ENCODE assay signal across 22 cellular contexts in genomic region chrX:107970073-107970472, GRCh38. TPM values are rescaled to one million over a fixed set of nuclear protein-coding genes. Genes with fewer than 3 reads are reported as not detected.
A peak's percentile ranks its signal among the peaks of the same experiment; 100 is the strongest.
DNase-seq lines count a peak whose midpoint lies in the region; ATAC-seq and TF ChIP-seq lines count a peak whose summit lies in the region.
"Had no signal": no experiment of that assay in that cellular context is flagged by ENCODE, and none has a peak within 500 bp of the region (broad histone marks: within the 10 kb centered on the region; RNA-seq: fewer than 3 reads in every experiment).

No MANE protein-coding gene starts in this region.

- H3K9ac ChIP-seq in HUES64 (ENCODE audit: low read depth, low read length), result no peak overlapping the region

- no peaks in the 10 kb centered on the region for H3K27me3 ChIP-seq in HUES64 (ENCODE audit: insufficient read depth, low read length)

- no peak overlapping the region for H3K27ac Mint-ChIP-seq in mesothelial cell of epicardium
- H3K27ac Mint-ChIP-seq: CD4-positive, CD25-positive, alpha-beta regulatory T cell; IgD-negative memory B cell had no signal

- 0 out of 2 replicates have a peak, but pooled peaks cover 6% of the 10 kb centered on the region for H3K36me3 ChIP-seq in HUES64 (ENCODE audit: insufficient read depth, low read length)
- H3K36me3 ChIP-seq: HAP-1 had no signal

- peaks cover 23% of the 10 kb centered on the region for H3K9me3 Mint-ChIP-seq in mesothelial cell of epicardium
- H3K9me3 Mint-ChIP-seq: IgD-negative memory B cell had no signal

- H3K9me3 ChIP-seq in HUES64 (ENCODE audit: insufficient read depth, low read depth, low read length), result no peaks in the 10 kb centered on the region
- H3K9me3 ChIP-seq: HAP-1 had no signal

- H3K4me1 ChIP-seq in HUES64 (ENCODE audit: insufficient read depth, low read length), result peaks cover 8% of the 10 kb centered on the region; the same call in 1 of the 2 replicates

- 50% methylated on average over 1 of the region's 2 CpGs for WGBS in HUES64

- no peak for TF ChIP-seq CTCF in mesothelial cell of epicardium (IDR thresholded peaks at IDR 0.05; ENCODE audit: unreplicated experiment)

- no peak overlapping the region for H3K4me3 Mint-ChIP-seq in mesothelial cell of epicardium
- H3K4me3 Mint-ChIP-seq: CD4-positive, CD25-positive, alpha-beta regulatory T cell; IgD-negative memory B cell had no signal

- no peak overlapping the region for H3K4me3 ChIP-seq in HUES64 (ENCODE audit: low read length)
- H3K4me3 ChIP-seq: HAP-1 had no signal

- ATAC-seq in GM21717 (IDR thresholded peaks at IDR 0.05; ENCODE audit: unreplicated experiment), result no peak
- no peak for ATAC-seq in GM18870 (IDR thresholded peaks at IDR 0.05; ENCODE audit: unreplicated experiment)

- H3K27ac ChIP-seq in HUES64 (ENCODE audit: low read depth, low read length), result 0 out of 2 replicates have a peak overlapping the region, but pooled peaks have one; percentile 30

- peak; percentile 15 for DNase-seq in astrocyte of the hippocampus (ENCODE audit: low read depth, low spot score)
- DNase-seq in kidney tubule cell (ENCODE audit: low spot score), result peak; percentile 19
- DNase-seq in activated CD4-positive, CD25-positive, alpha-beta regulatory T cell (lab: John Stamatoyannopoulos, UW), result no peak
- DNase-seq in mesothelial cell of epicardium (ENCODE audit: low spot score in 2 of 2, unreplicated experiment in 2 of 2), result no peak
- DNase-seq: CD4-positive, CD25-positive, alpha-beta regulatory T cell; EL; Karpas-422; NCI-H1694; NCI-H2081; NCI-H2171; NCI-H345; NCI-H524; NCI-H82; OCI-M1; Right ventricle myocardium superior had no signal

- H3K27me3 Mint-ChIP-seq in mesothelial cell of epicardium (ENCODE audit: low read depth), result no peaks in the 10 kb centered on the region
- H3K27me3 Mint-ChIP-seq: CD4-positive, CD25-positive, alpha-beta regulatory T cell had no signal

- no peaks in the 10 kb centered on the region for H3K4me1 Mint-ChIP-seq in mesothelial cell of epicardium
- H3K4me1 Mint-ChIP-seq: CD4-positive, CD25-positive, alpha-beta regulatory T cell; IgD-negative memory B cell had no signal

- H3K36me3 Mint-ChIP-seq in mesothelial cell of epicardium, result no peaks in the 10 kb centered on the region
- H3K36me3 Mint-ChIP-seq: CD4-positive, CD25-positive, alpha-beta regulatory T cell; IgD-negative memory B cell had no signal

RNA-seq across cellular contexts. Expression of gene TEX13B, which starts 12.1 kb away (rescaled TPM):
- not detected for polyA plus RNA-seq in HUES64 (2013, experiment 1 of 2)
- polyA plus RNA-seq in HUES64 (2013, experiment 2 of 2), result 0.38 TPM
- total RNA-seq in mesothelial cell of epicardium, result not detected in 3 replicates
- total RNA-seq: CD4-positive, CD25-positive, alpha-beta regulatory T cell; MCF 10A; Right ventricle myocardium superior had no signal
- polyA plus RNA-seq: BJ; CD4-positive, CD25-positive, alpha-beta regulatory T cell; IgD-negative memory B cell had no signal

Comparison
In these comparisons a context has a peak if more than half of its experiments do, and no peak if none do; other contexts are left out.
1. DNase-seq: peak in astrocyte of the hippocampus (single experiment) and kidney tubule cell (single experiment); none in activated CD4-positive, CD25-positive, alpha-beta regulatory T cell (0 of 4) and mesothelial cell of epicardium (0 of 2).